3 cellular contexts compared by ENCODE assay signal in genomic region chr5:150052326-150053230, GRCh38.
TF ChIP-seq lines count a peak whose summit lies in the region.

No MANE protein-coding gene starts in this region.

TF ChIP-seq in SK-N-SH, 30 proteins besides CTCF, POLR2A, EP300 and RAD21 (continues in another document):
- no peak for TF ChIP-seq REST (IDR thresholded peaks at IDR 0.05; ENCODE audit: low read depth, low read length)
- TF ChIP-seq FOSL2 (IDR thresholded peaks at IDR 0.05; ENCODE audit: borderline replicate concordance, low read depth) = no peak
- no peak for TF ChIP-seq ZBTB33 (IDR thresholded peaks at IDR 0.05; ENCODE audit: borderline replicate concordance, low read depth)
- TF ChIP-seq TEAD4 (IDR thresholded peaks at IDR 0.05; ENCODE audit: borderline replicate concordance, insufficient read depth) = no peak
- TF ChIP-seq GATA2 (CRISPR knock-in tag; IDR thresholded peaks at IDR 0.05) = no peak
- no peak for TF ChIP-seq NFIC (IDR thresholded peaks at IDR 0.05; ENCODE audit: borderline replicate concordance)
- TF ChIP-seq USF1 (IDR thresholded peaks at IDR 0.05; ENCODE audit: borderline replicate concordance, low read depth) = no peak
- no peak for TF ChIP-seq FOXJ3 (CRISPR knock-in tag; IDR thresholded peaks at IDR 0.05)
- no peak for TF ChIP-seq USF2 (IDR thresholded peaks at IDR 0.05; ENCODE audit: borderline replicate concordance, low read depth, low read length)
- TF ChIP-seq RFX5 (IDR thresholded peaks at IDR 0.05; ENCODE audit: low read length) = no peak
- TF ChIP-seq TAF1 (IDR thresholded peaks at IDR 0.05; ENCODE audit: borderline replicate concordance, low read depth, low read length) = no peak

TF ChIP-seq in SK-N-SH treated with all-trans-retinoic acid at 6 μM for 48 hours, 23 proteins besides CTCF, POLR2A, EP300 and RAD21:
- no peak for TF ChIP-seq ZNF8 (CRISPR knock-in tag; IDR thresholded peaks at IDR 0.05)
- TF ChIP-seq ZFP30 (CRISPR knock-in tag; IDR thresholded peaks at IDR 0.05) = no peak
- no peak for TF ChIP-seq RARB (CRISPR knock-in tag; IDR thresholded peaks at IDR 0.05)
- TF ChIP-seq CREB5 (CRISPR knock-in tag; IDR thresholded peaks at IDR 0.05; ENCODE audit: low read depth) = no peak
- TF ChIP-seq ARNTL (CRISPR knock-in tag; IDR thresholded peaks at IDR 0.05; ENCODE audit: borderline replicate concordance, low read depth) = no peak
- no peak for TF ChIP-seq ZC3H10 (CRISPR knock-in tag; IDR thresholded peaks at IDR 0.05)
- no peak for TF ChIP-seq PATZ1 (CRISPR knock-in tag; IDR thresholded peaks at IDR 0.05; ENCODE audit: borderline replicate concordance)
- no peak for TF ChIP-seq ISL1 (CRISPR knock-in tag; IDR thresholded peaks at IDR 0.05)
- no peak for TF ChIP-seq CSRNP3 (CRISPR knock-in tag; IDR thresholded peaks at IDR 0.05)
- TF ChIP-seq POU6F1 (CRISPR knock-in tag; IDR thresholded peaks at IDR 0.05; ENCODE audit: borderline replicate concordance, low read depth) = no peak
- TF ChIP-seq OSR1 (CRISPR knock-in tag; IDR thresholded peaks at IDR 0.05) = no peak
- no peak for TF ChIP-seq TOX (CRISPR knock-in tag; IDR thresholded peaks at IDR 0.05; ENCODE audit: borderline replicate concordance)
- TF ChIP-seq PPARA (CRISPR knock-in tag; IDR thresholded peaks at IDR 0.05; ENCODE audit: borderline replicate concordance) = no peak
- TF ChIP-seq ZNF565 (CRISPR knock-in tag; conservative IDR thresholded peaks at IDR 0.05; ENCODE audit: low read depth) = no peak

TF ChIP-seq in GM12878, 131 proteins besides CTCF, POLR2A, EP300 and RAD21:
- TF ChIP-seq RELB (IDR thresholded peaks at IDR 0.05; ENCODE audit: low read depth) (no peak), HCFC1 (IDR thresholded peaks at IDR 0.05; ENCODE audit: low read length) (no peak), PRDM15 (CRISPR knock-in tag; IDR thresholded peaks at IDR 0.05) (no peak), YBX1 (IDR thresholded peaks at IDR 0.05) (no peak), ZNF24 (IDR thresholded peaks at IDR 0.05) (no peak), WRNIP1 (IDR thresholded peaks at IDR 0.05; ENCODE audit: borderline replicate concordance, low read depth, low read length) (no peak), JUNB (IDR thresholded peaks at IDR 0.05) (no peak), CEBPZ (IDR thresholded peaks at IDR 0.05; ENCODE audit: low read depth, low read length) (no peak), ASH2L (IDR thresholded peaks at IDR 0.05; ENCODE audit: borderline replicate concordance, low read depth) (no peak), NFYA (IDR thresholded peaks at IDR 0.05; ENCODE audit: borderline replicate concordance, low read depth, low read length) (no peak), ZBTB4 (CRISPR knock-in tag; IDR thresholded peaks at IDR 0.05) (no peak)
